In the genomic region with DNA sequence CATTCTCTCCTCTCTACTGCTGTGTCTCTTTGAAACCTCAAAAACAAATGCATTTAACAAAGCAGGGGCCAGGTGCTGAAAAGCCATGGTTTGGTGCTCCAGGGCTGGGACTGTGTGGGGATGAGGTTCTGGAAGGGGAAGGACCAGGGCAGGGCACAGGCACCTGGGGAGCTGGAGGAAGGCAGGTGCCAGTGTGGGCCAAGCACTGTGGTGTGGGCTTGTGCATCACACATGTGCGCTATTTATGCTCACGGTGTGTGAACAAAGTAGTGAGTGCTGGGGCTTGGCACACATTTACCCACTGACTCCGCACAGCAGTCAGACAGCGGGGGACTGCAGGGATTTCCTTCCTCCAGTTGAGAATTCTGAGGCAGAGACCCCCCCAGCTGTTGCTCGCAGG, we compare ENCODE assay signal across 17 cellular contexts. TPM values are rescaled to one million over a fixed set of nuclear protein-coding genes. Genes with fewer than 3 reads are reported as not detected.
DNase-seq lines count a peak whose midpoint lies in the region; ATAC-seq, FAIRE-seq and TF ChIP-seq lines count a peak whose summit lies in the region.
"Had no signal": no experiment of that assay in that cellular context is flagged by ENCODE, and none has a peak within 500 bp of the region (broad histone marks: within the 10 kb centered on the region; RNA-seq: fewer than 3 reads in every experiment).

No MANE protein-coding gene starts in this region.

- peaks cover 0 to 5% of the 10 kb centered on the region in 2 donors for H3K36me3 Mint-ChIP-seq in activated naive CD4-positive, alpha-beta T cell treated with anti-CD3 and anti-CD28 coated beads, Interleukin-2, amount 50 U/mL, for 72 hours
- H3K36me3 Mint-ChIP-seq in activated naive CD4-positive, alpha-beta T cell treated with anti-CD3 and anti-CD28 coated beads, Interleukin-2, amount 10 ng/mL, durations not matched to agents 7 days and 5 days = peaks cover 45% of the 10 kb centered on the region
- H3K36me3 Mint-ChIP-seq in stimulated activated naive CD8-positive, alpha-beta T cell treated with anti-CD3 and anti-CD28 coated beads, Interleukin-15, Interleukin-2, amounts not matched to agents 100 ng/mL and 50 ng/mL, for 24 hours (ENCODE audit: low read depth) = peaks cover 41% of the 10 kb centered on the region
- H3K36me3 Mint-ChIP-seq in naive thymus-derived CD4-positive, alpha-beta T cell = peaks cover 0 to 19% (median 13%) of the 10 kb centered on the region in 5 donors

- ATAC-seq in activated naive CD4-positive, alpha-beta T cell treated with anti-CD3 and anti-CD28 coated beads, Interleukin-2, amount 50 U/mL, for 72 hours = no peak
- ATAC-seq in stimulated activated naive CD8-positive, alpha-beta T cell treated with anti-CD3 and anti-CD28 coated beads, Interleukin-15, Interleukin-2, amounts not matched to agents 100 U/mL and 50 U/mL, for 24 hours = no peak
- ATAC-seq in naive thymus-derived CD4-positive, alpha-beta T cell = no peak
- no peak for ATAC-seq in GM18867 (IDR thresholded peaks at IDR 0.05; ENCODE audit: unreplicated experiment)
- ATAC-seq: GM12878, GM23338 had no signal

- peaks cover 69% of the 10 kb centered on the region for H3K4me1 Mint-ChIP-seq in activated naive CD4-positive, alpha-beta T cell treated with anti-CD3 and anti-CD28 coated beads, Interleukin-2, amount 10 ng/mL, durations not matched to agents 7 days and 5 days
- peaks cover 60% of the 10 kb centered on the region for H3K4me1 Mint-ChIP-seq in stimulated activated naive CD8-positive, alpha-beta T cell treated with anti-CD3 and anti-CD28 coated beads, Interleukin-15, Interleukin-2, amounts not matched to agents 100 ng/mL and 50 ng/mL, for 24 hours (ENCODE audit: low read depth)
- peaks cover 59 to 97% (median 83%) of the 10 kb centered on the region in 7 donors for H3K4me1 Mint-ChIP-seq in naive thymus-derived CD4-positive, alpha-beta T cell

- no peak for TF ChIP-seq POLR2A in GM12892 (IDR thresholded peaks at IDR 0.05; ENCODE audit: low read depth, low read length)

- H3K4me3 Mint-ChIP-seq in activated naive CD4-positive, alpha-beta T cell treated with anti-CD3 and anti-CD28 coated beads, Interleukin-2, amount 10 ng/mL, durations not matched to agents 7 days and 5 days = no peak overlapping the region
- no peak overlapping the region for H3K4me3 Mint-ChIP-seq in stimulated activated naive CD8-positive, alpha-beta T cell treated with anti-CD3 and anti-CD28 coated beads, Interleukin-15, Interleukin-2, amounts not matched to agents 100 ng/mL and 50 ng/mL, for 24 hours
- H3K4me3 Mint-ChIP-seq in naive thymus-derived CD4-positive, alpha-beta T cell = peak overlapping the region in 1 of 10 donors; percentile 12
- H3K4me3 Mint-ChIP-seq: CD4-positive, alpha-beta T cell; GM23338; H9 had no signal

- H3K27ac Mint-ChIP-seq in activated naive CD4-positive, alpha-beta T cell treated with anti-CD3 and anti-CD28 coated beads, Interleukin-2, amount 50 U/mL, for 72 hours = peak overlapping the region; percentile 22 to 57
- H3K27ac Mint-ChIP-seq in activated naive CD4-positive, alpha-beta T cell treated with anti-CD3 and anti-CD28 coated beads, Interleukin-2, amount 10 ng/mL, durations not matched to agents 7 days and 5 days = no peak overlapping the region
- peak overlapping the region; percentile 13 for H3K27ac Mint-ChIP-seq in stimulated activated naive CD8-positive, alpha-beta T cell treated with anti-CD3 and anti-CD28 coated beads, Interleukin-15, Interleukin-2, amounts not matched to agents 100 ng/mL and 50 ng/mL, for 24 hours
- peak overlapping the region in 7 of 9 donors; percentile 14 to 76 (median 48) for H3K27ac Mint-ChIP-seq in naive thymus-derived CD4-positive, alpha-beta T cell
- H3K27ac Mint-ChIP-seq: GM23338 had no signal

- no peaks in the 10 kb centered on the region for H3K27me3 ChIP-seq in naive thymus-derived CD4-positive, alpha-beta T cell (ENCODE audit: control insufficient read depth in 2 of 2, insufficient read depth in 2 of 2, low read length in 2 of 2)
- H3K27me3 ChIP-seq: BLaER1 treated with 17β-estradiol and CSF1 and Interleukin-3, amounts not matched to agents 10 nM and 100 nM had no signal

- no peaks in the 10 kb centered on the region for H3K36me3 ChIP-seq in naive thymus-derived CD4-positive, alpha-beta T cell (ENCODE audit: control insufficient read depth in 2 of 3, insufficient read depth in 3 of 3, low read length in 3 of 3)

- intact Hi-C loops in naive thymus-derived CD4-positive, alpha-beta T cell (cut with micrococcal nuclease) = no loop called here

- POLR2A ChIA-PET in naive thymus-derived CD4-positive, alpha-beta T cell (lab: Charles Lee) = interaction anchor here (1.2 kb wide), 1 partner anchor 14 kb away, joined by 5 read pairs; no protein-coding TSS in a partner anchor

- no peak for FAIRE-seq in GM12892 (lab: Jason Lieb, UNC)
- FAIRE-seq: GM12878 had no signal

- H3K4me1 ChIP-seq in naive thymus-derived CD4-positive, alpha-beta T cell (ENCODE audit: control insufficient read depth in 2 of 2, insufficient read depth in 2 of 2, low read length in 2 of 2) = peaks cover 0 to 34% of the 10 kb centered on the region in 2 donors

- no peak overlapping the region for H3K27ac ChIP-seq in naive thymus-derived CD4-positive, alpha-beta T cell (ENCODE audit: low read depth, low read length)
- H3K27ac ChIP-seq: BLaER1 treated with 17β-estradiol and CSF1 and Interleukin-3, amounts not matched to agents 10 nM and 100 nM had no signal

- no peaks in the 10 kb centered on the region for H3K9me3 Mint-ChIP-seq in activated naive CD4-positive, alpha-beta T cell treated with anti-CD3 and anti-CD28 coated beads, Interleukin-2, amount 50 U/mL, for 72 hours
- H3K9me3 Mint-ChIP-seq in activated naive CD4-positive, alpha-beta T cell treated with anti-CD3 and anti-CD28 coated beads, Interleukin-2, amount 10 ng/mL, durations not matched to agents 7 days and 5 days = no peaks in the 10 kb centered on the region
- no peaks in the 10 kb centered on the region for H3K9me3 Mint-ChIP-seq in stimulated activated naive CD8-positive, alpha-beta T cell treated with anti-CD3 and anti-CD28 coated beads, Interleukin-15, Interleukin-2, amounts not matched to agents 100 ng/mL and 50 ng/mL, for 24 hours
- peaks cover 0 to 1% (median 0%) of the 10 kb centered on the region in 11 donors for H3K9me3 Mint-ChIP-seq in naive thymus-derived CD4-positive, alpha-beta T cell
- H3K9me3 Mint-ChIP-seq: CD4-positive, alpha-beta T cell; GM23338; H9 had no signal

- H3K9me3 ChIP-seq in naive thymus-derived CD4-positive, alpha-beta T cell (ENCODE audit: control insufficient read depth in 2 of 3, low read length in 3 of 3) = no peaks in the 10 kb centered on the region
- H3K9me3 ChIP-seq: BLaER1 treated with 17β-estradiol and CSF1 and Interleukin-3, amounts not matched to agents 10 nM and 100 nM had no signal

- H3K4me3 ChIP-seq in naive thymus-derived CD4-positive, alpha-beta T cell (ENCODE audit: low read length) = no peak overlapping the region
- H3K4me3 ChIP-seq: BLaER1 treated with 17β-estradiol and CSF1 and Interleukin-3, amounts not matched to agents 10 nM and 100 nM; GM12878; GM23338 had no signal

- CTCF ChIA-PET in activated naive CD4-positive, alpha-beta T cell treated with anti-CD3 and anti-CD28 coated beads, Interleukin-2, amount 10 ng/mL, durations not matched to agents 7 days and 5 days (lab: Charles Lee) = interaction anchor here (1.2 kb wide), 1 partner anchor 134 kb away, joined by 5 read pairs; no protein-coding TSS in a partner anchor
- CTCF ChIA-PET in naive thymus-derived CD4-positive, alpha-beta T cell (lab: Charles Lee) = interaction anchor here (0.6 to 1.2 kb wide), 2 partner anchors 28 to 134 kb away, joined by 3 read pairs; no protein-coding TSS in a partner anchor

- DNase-seq in activated naive CD4-positive, alpha-beta T cell treated with anti-CD3 and anti-CD28 coated beads, Interleukin-2, amount 50 U/mL, for 72 hours (ENCODE audit: low spot score in 2 of 2) = no peak
- DNase-seq in activated naive CD4-positive, alpha-beta T cell treated with anti-CD3 and anti-CD28 coated beads, Interleukin-2, amount 10 ng/mL, durations not matched to agents 7 days and 5 days = no peak
- DNase-seq in stimulated activated naive CD8-positive, alpha-beta T cell treated with anti-CD3 and anti-CD28 coated beads, Interleukin-15, Interleukin-2, amounts not matched to agents 100 U/mL and 50 U/mL, for 24 hours = no peak
- DNase-seq in naive thymus-derived CD4-positive, alpha-beta T cell = no peak
- no peak for DNase-seq in GM12892 (ENCODE audit: insufficient read length)
- DNase-seq: ACHN; Calu3; CD4-positive, alpha-beta T cell; DMS 273 treated with DMSO at 0.1 percent for 48 hours; H9 had no signal

- H3K27me3 Mint-ChIP-seq in activated naive CD4-positive, alpha-beta T cell treated with anti-CD3 and anti-CD28 coated beads, Interleukin-2, amount 10 ng/mL, durations not matched to agents 7 days and 5 days = no peaks in the 10 kb centered on the region
- no peaks in the 10 kb centered on the region for H3K27me3 Mint-ChIP-seq in stimulated activated naive CD8-positive, alpha-beta T cell treated with anti-CD3 and anti-CD28 coated beads, Interleukin-15, Interleukin-2, amounts not matched to agents 100 ng/mL and 50 ng/mL, for 24 hours
- H3K27me3 Mint-ChIP-seq in naive thymus-derived CD4-positive, alpha-beta T cell = no peaks in the 10 kb centered on the region
- H3K27me3 Mint-ChIP-seq: CD4-positive, alpha-beta T cell had no signal

RNA-seq across cellular contexts. Expression of a gene that starts 10.1 kb away (rescaled TPM):
- 10 to 100 TPM; 13.7 to 28.8 TPM for total RNA-seq in activated naive CD4-positive, alpha-beta T cell treated with anti-CD3 and anti-CD28 coated beads, Interleukin-2, amount 50 U/mL, for 72 hours
- 10 to 100 TPM in 3 of 5 experiments, 1 to 10 TPM in 2; 5.6 to 26.3 (median 12.9) TPM for total RNA-seq in naive thymus-derived CD4-positive, alpha-beta T cell
- 1 to 10 TPM; 5.0 to 8.0 TPM for polyA plus RNA-seq in naive thymus-derived CD4-positive, alpha-beta T cell
- polyA plus RNA-seq in GM12892 (2012; ENCODE audit: missing spikeins) = not detected
- total RNA-seq: Calu3, G401, HT-29 had no signal
